Comparison of ENCODE assay signal across 15 cellular contexts in genomic region chr16:77918792-77919707, GRCh38.
DNase-seq lines count a peak whose midpoint lies in the region; ATAC-seq and TF ChIP-seq lines count a peak whose summit lies in the region.
"Had no signal": no experiment of that assay in that cellular context is flagged by ENCODE, and none has a peak within 500 bp of the region (broad histone marks: within the 10 kb centered on the region; RNA-seq: fewer than 3 reads in every experiment).

No MANE protein-coding gene starts in this region.

- TF ChIP-seq POLR2A in thyroid gland (IDR thresholded peaks at IDR 0.05), result no peak

- TF ChIP-seq CTCF in thyroid gland (IDR thresholded peaks at IDR 0.05), result no peak

- intact Hi-C loops in left colon (cut with DNase I, micrococcal nuclease) (no loop called here), thyroid gland (cut with DNase I) (no loop called here)

- 47% methylated on average over 8 of the region's 8 CpGs for WGBS in thyroid gland, 2 donors

- no peaks in the 10 kb centered on the region for H3K9me3 ChIP-seq in thyroid gland

- no peaks in the 10 kb centered on the region for H3K36me3 ChIP-seq in thyroid gland

- ATAC-seq in SK-N-SH treated with all-trans-retinoic acid at 6 μM for 48 hours (peak; percentile 48; the same call in 2 of the 3 replicates), left colon (peak; percentile 40), GM18519 (IDR thresholded peaks at IDR 0.05; ENCODE audit: low FRiP score, unreplicated experiment) (no peak), GM21528 (IDR thresholded peaks at IDR 0.05; ENCODE audit: low FRiP score, unreplicated experiment) (no peak)
- ATAC-seq: activated CD8-positive, alpha-beta memory T cell treated with anti-CD3 and anti-CD28 coated beads, Interleukin-2, amount 10 ng/mL, durations not matched to agents 7 days and 5 days; Panc1 had no signal

- H3K4me1 ChIP-seq in thyroid gland, result peaks cover 9% of the 10 kb centered on the region in 2 donors

- no peak overlapping the region for H3K4me3 ChIP-seq in thyroid gland (replicated peaks in 1 of 3)

- H3K27ac ChIP-seq in thyroid gland, result no peak overlapping the region
- H3K27ac ChIP-seq: 22Rv1 had no signal

- DNase-seq in NCI-H1092 treated with DMSO at 0.1 percent for 48 hours (lab: John Stamatoyannopoulos, UW) (peak; percentile 45), NCI-H1092 (lab: John Stamatoyannopoulos, UW) (no peak), left colon (no peak), thyroid gland (peak; percentile 20 to 29), cerebellar cortex (ENCODE audit: low spot score) (no peak)
- DNase-seq: activated CD8-positive, alpha-beta memory T cell treated with anti-CD3 and anti-CD28 coated beads, Interleukin-2, amount 10 ng/mL, durations not matched to agents 7 days and 5 days; NCI-H187; retina; substantia nigra; T1000 had no signal

- no peaks in the 10 kb centered on the region for H3K27me3 ChIP-seq in thyroid gland

TF ChIP-seq in SK-N-SH treated with all-trans-retinoic acid at 6 μM for 48 hours, 23 proteins besides CTCF, POLR2A, EP300 and RAD21:
- TF ChIP-seq TOX (CRISPR knock-in tag; IDR thresholded peaks at IDR 0.05; ENCODE audit: borderline replicate concordance) (no peak), ISL1 (CRISPR knock-in tag; IDR thresholded peaks at IDR 0.05) (peak; percentile 80)

Comparison
In these comparisons a context has a peak if more than half of its experiments do, and no peak if none do; other contexts are left out.
1. DNase-seq: peak in NCI-H1092 treated with DMSO at 0.1 percent for 48 hours (single experiment) and thyroid gland (2 of 2); none in NCI-H1092 (single experiment), left colon (0 of 2) and cerebellar cortex (single experiment).
2. ATAC-seq: peak in SK-N-SH treated with all-trans-retinoic acid at 6 μM for 48 hours (single experiment) and left colon (single experiment); none in GM18519 (single experiment) and GM21528 (single experiment).